8 cellular contexts compared by ENCODE assay signal in genomic region chr15:66566963-66567531, GRCh38. TPM values are rescaled to one million over a fixed set of nuclear protein-coding genes. Genes with fewer than 3 reads are reported as not detected.
A peak's percentile ranks its signal among the peaks of the same experiment; 100 is the strongest.
DNase-seq lines count a peak whose midpoint lies in the region; ATAC-seq and TF ChIP-seq lines count a peak whose summit lies in the region.

No MANE protein-coding gene starts in this region.

- H3K9me3 Mint-ChIP-seq in glutamatergic neuron (ENCODE audit: unreplicated experiment) (peaks cover 7% of the 10 kb centered on the region), progenitor cell of endocrine pancreas (ENCODE audit: low read depth) (no peaks in the 10 kb centered on the region)

- H3K4me3 Mint-ChIP-seq in glutamatergic neuron (ENCODE audit: unreplicated experiment) (no peak overlapping the region), progenitor cell of endocrine pancreas (ENCODE audit: low read depth) (no peak overlapping the region)

- DNase-seq in ELF-1 (ENCODE audit: low read depth, low spot score), result peak; percentile 94
- DNase-seq in LoVo (ENCODE audit: low spot score), result peak; percentile 82
- DNase-seq in SHP77 treated with DMSO at 0.1 percent for 48 hours (lab: John Stamatoyannopoulos, UW), result peak; percentile 83
- peak in 3 of 4 experiments; percentile 9 to 28 (median 28) for DNase-seq in activated naive CD4-positive, alpha-beta T cell (lab: John Stamatoyannopoulos, UW)
- DNase-seq in glutamatergic neuron, result peak; percentile 75
- peak; percentile 60 for DNase-seq in progenitor cell of endocrine pancreas (ENCODE audit: low spot score, unreplicated experiment)

- peak overlapping the region; percentile 12 for H3K27ac Mint-ChIP-seq in glutamatergic neuron (ENCODE audit: unreplicated experiment)
- peak overlapping the region; percentile 23 for H3K27ac Mint-ChIP-seq in progenitor cell of endocrine pancreas

- peaks cover 10% of the 10 kb centered on the region for H3K4me1 Mint-ChIP-seq in glutamatergic neuron (ENCODE audit: low read depth, unreplicated experiment)
- peaks cover 14% of the 10 kb centered on the region for H3K4me1 Mint-ChIP-seq in progenitor cell of endocrine pancreas (ENCODE audit: low read depth)

- TF ChIP-seq CTCF in glutamatergic neuron (IDR thresholded peaks at IDR 0.05; ENCODE audit: partially characterized antibody, unreplicated experiment) (peak; percentile 86), progenitor cell of endocrine pancreas (IDR thresholded peaks at IDR 0.05; ENCODE audit: unreplicated experiment) (peak; percentile 80)

- ATAC-seq in GM21576 (IDR thresholded peaks at IDR 0.05; ENCODE audit: unreplicated experiment), result no peak
- ATAC-seq in HG02840 (IDR thresholded peaks at IDR 0.05; ENCODE audit: low FRiP score, unreplicated experiment), result no peak

- peaks cover 4% of the 10 kb centered on the region for H3K27me3 Mint-ChIP-seq in glutamatergic neuron (ENCODE audit: unreplicated experiment)
- no peaks in the 10 kb centered on the region for H3K27me3 Mint-ChIP-seq in progenitor cell of endocrine pancreas

- H3K36me3 Mint-ChIP-seq in glutamatergic neuron (ENCODE audit: unreplicated experiment), result no peaks in the 10 kb centered on the region
- H3K36me3 Mint-ChIP-seq in progenitor cell of endocrine pancreas (ENCODE audit: insufficient read depth), result no peaks in the 10 kb centered on the region

RNA-seq across cellular contexts. Expression of gene LCTL, which starts 1.2 kb away (rescaled TPM):
- total RNA-seq in glutamatergic neuron (ENCODE audit: unreplicated experiment) (not detected), progenitor cell of endocrine pancreas (1.5 and 1.8 TPM in 2 replicates)

Comparison
In these comparisons a context has a peak if more than half of its experiments do, and no peak if none do; other contexts are left out.
1. DNase-seq: peak in every context shown above with its lines; median percentile 94 in ELF-1; 83 in SHP77 treated with DMSO at 0.1 percent for 48 hours; 82 in LoVo; 75 in glutamatergic neuron; 60 in progenitor cell of endocrine pancreas; 28 in activated naive CD4-positive, alpha-beta T cell.